Comparison of ENCODE assay signal across 1 cellular context in the genomic region with DNA sequence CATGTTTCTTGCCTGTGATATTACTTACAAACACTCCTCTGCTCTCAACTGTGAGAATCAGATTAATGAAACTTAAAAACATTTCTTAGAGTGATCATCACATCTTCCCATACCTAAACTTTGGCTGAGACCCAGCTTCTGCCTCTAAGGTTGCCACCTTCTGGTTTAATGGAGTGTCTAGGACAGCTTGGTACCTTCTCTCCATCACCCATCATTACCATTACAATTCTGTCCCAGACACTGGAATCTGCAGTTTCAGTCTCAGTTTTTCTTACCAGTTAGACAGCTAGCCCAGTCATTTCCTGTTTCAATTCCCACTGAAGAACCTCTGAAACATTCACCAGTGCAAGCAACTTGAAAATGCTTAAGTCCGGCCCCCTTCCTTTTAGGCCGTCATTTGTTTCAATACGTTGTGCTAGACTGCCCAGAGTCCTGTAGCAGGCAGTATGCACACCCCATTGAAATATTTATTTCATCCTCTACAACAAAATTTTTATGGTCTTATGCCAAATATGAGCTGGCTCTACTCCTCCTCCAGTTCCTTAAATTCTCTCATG.
TF ChIP-seq lines count a peak whose summit lies in the region.

No MANE protein-coding gene starts in this region.

TF ChIP-seq in SK-N-SH treated with all-trans-retinoic acid at 6 μM for 48 hours, 23 proteins besides CTCF, POLR2A, EP300 and RAD21 (continued from another document):
- TF ChIP-seq, protein P1, sequence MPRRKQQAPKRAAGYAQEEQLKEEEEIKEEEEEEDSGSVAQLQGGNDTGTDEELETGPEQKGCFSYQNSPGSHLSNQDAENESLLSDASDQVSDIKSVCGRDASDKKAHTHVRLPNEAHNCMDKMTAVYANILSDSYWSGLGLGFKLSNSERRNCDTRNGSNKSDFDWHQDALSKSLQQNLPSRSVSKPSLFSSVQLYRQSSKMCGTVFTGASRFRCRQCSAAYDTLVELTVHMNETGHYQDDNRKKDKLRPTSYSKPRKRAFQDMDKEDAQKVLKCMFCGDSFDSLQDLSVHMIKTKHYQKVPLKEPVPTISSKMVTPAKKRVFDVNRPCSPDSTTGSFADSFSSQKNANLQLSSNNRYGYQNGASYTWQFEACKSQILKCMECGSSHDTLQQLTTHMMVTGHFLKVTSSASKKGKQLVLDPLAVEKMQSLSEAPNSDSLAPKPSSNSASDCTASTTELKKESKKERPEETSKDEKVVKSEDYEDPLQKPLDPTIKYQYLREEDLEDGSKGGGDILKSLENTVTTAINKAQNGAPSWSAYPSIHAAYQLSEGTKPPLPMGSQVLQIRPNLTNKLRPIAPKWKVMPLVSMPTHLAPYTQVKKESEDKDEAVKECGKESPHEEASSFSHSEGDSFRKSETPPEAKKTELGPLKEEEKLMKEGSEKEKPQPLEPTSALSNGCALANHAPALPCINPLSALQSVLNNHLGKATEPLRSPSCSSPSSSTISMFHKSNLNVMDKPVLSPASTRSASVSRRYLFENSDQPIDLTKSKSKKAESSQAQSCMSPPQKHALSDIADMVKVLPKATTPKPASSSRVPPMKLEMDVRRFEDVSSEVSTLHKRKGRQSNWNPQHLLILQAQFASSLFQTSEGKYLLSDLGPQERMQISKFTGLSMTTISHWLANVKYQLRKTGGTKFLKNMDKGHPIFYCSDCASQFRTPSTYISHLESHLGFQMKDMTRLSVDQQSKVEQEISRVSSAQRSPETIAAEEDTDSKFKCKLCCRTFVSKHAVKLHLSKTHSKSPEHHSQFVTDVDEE (CRISPR knock-in tag; IDR thresholded peaks at IDR 0.05): no peak
- no peak for TF ChIP-seq OSR1 (CRISPR knock-in tag; IDR thresholded peaks at IDR 0.05)
- TF ChIP-seq ZNF565 (CRISPR knock-in tag; conservative IDR thresholded peaks at IDR 0.05; ENCODE audit: low read depth): no peak
- no peak for TF ChIP-seq ZNF70 (CRISPR knock-in tag; IDR thresholded peaks at IDR 0.05)
- TF ChIP-seq ZC3H10 (CRISPR knock-in tag; IDR thresholded peaks at IDR 0.05): no peak
- no peak for TF ChIP-seq RARB (CRISPR knock-in tag; IDR thresholded peaks at IDR 0.05)
